In genomic region chr5:84014966-84015365, GRCh38 we compare ENCODE assay signal across 27 cellular contexts.
"Had no signal": no experiment of that assay in that cellular context is flagged by ENCODE, and none has a peak within 500 bp of the region (broad histone marks: within the 10 kb centered on the region; RNA-seq: fewer than 3 reads in every experiment).

No MANE protein-coding gene starts in this region.

- H3K27ac ChIP-seq: adrenal gland, ascending aorta, brain microvascular endothelial cell, heart right ventricle, left lung, lower lobe of right lung, ovary, stomach, suprapubic skin, tibial artery, VCaP had no signal

- H3K9me3 ChIP-seq: adrenal gland, ascending aorta, heart right ventricle, left lung, lower lobe of right lung, ovary, stomach, suprapubic skin, tibial artery had no signal

- FAIRE-seq: endothelial cell of umbilical vein, small intestine, TTC549 had no signal

- H3K36me3 ChIP-seq: adrenal gland, ascending aorta, brain microvascular endothelial cell, heart right ventricle, left lung, lower lobe of right lung, ovary, stomach, suprapubic skin, tibial artery had no signal

- H3K9me3 Mint-ChIP-seq: nephron; stimulated activated naive B cell treated with anti-CD40 and anti-IgM and Interleukin-4, amounts not matched to agents 10 μg/mL and 1 μg/mL and 100 μg/mL, for 72 hours had no signal

- H3K27me3 ChIP-seq: adrenal gland, ascending aorta, brain microvascular endothelial cell, heart right ventricle, left lung, ovary, stomach, suprapubic skin, tibial artery had no signal

- H3K27ac Mint-ChIP-seq: activated naive CD8-positive, alpha-beta T cell; nephron; progenitor cell of endocrine pancreas; stimulated activated naive B cell treated with anti-CD40 and anti-IgM and Interleukin-4, amounts not matched to agents 10 μg/mL and 1 μg/mL and 100 μg/mL, for 72 hours had no signal

- H3K4me1 Mint-ChIP-seq: stimulated activated naive B cell treated with anti-CD40 and anti-IgM and Interleukin-4, amounts not matched to agents 10 μg/mL and 1 μg/mL and 100 μg/mL, for 72 hours had no signal

- H3K4me3 Mint-ChIP-seq: activated naive CD8-positive, alpha-beta T cell; nephron; stimulated activated naive B cell treated with anti-CD40 and anti-IgM and Interleukin-4, amounts not matched to agents 10 μg/mL and 1 μg/mL and 100 μg/mL, for 72 hours had no signal

- H3K4me3 ChIP-seq: adrenal gland, ascending aorta, heart right ventricle, left lung, lower lobe of right lung, ovary, stomach, suprapubic skin, tibial artery had no signal

- ATAC-seq: activated CD4-positive, CD25-positive, alpha-beta regulatory T cell treated with anti-CD3 and anti-CD28 coated beads, Interleukin-2, amount 50 U/mL, for 24 hours; heart right ventricle; left lung; lower lobe of right lung; sciatic nerve; stimulated activated naive B cell treated with anti-CD40 and anti-IgM and Interleukin-4, amounts not matched to agents 10 μg/mL and 1 μg/mL and 100 μg/mL, for 72 hours had no signal

- H3K27me3 Mint-ChIP-seq: activated naive CD8-positive, alpha-beta T cell; progenitor cell of endocrine pancreas; stimulated activated naive B cell treated with anti-CD40 and anti-IgM and Interleukin-4, amounts not matched to agents 10 μg/mL and 1 μg/mL and 100 μg/mL, for 72 hours had no signal

- H3K36me3 Mint-ChIP-seq: activated naive CD8-positive, alpha-beta T cell; stimulated activated naive B cell treated with anti-CD40 and anti-IgM and Interleukin-4, amounts not matched to agents 10 μg/mL and 1 μg/mL and 100 μg/mL, for 72 hours had no signal

- H3K4me1 ChIP-seq: adrenal gland, ascending aorta, heart right ventricle, left lung, lower lobe of right lung, stomach, suprapubic skin had no signal

- DNase-seq: activated CD4-positive, alpha-beta T cell treated with anti-CD3 and anti-CD28 coated beads for 48 hours; activated CD4-positive, alpha-beta T cell treated with anti-CD3 and anti-CD28 coated beads, Interleukin-2, amount 50 U/mL, for 48 hours; activated CD8-positive, alpha-beta memory T cell treated with anti-CD3 and anti-CD28 coated beads for 24 hours; activated effector memory CD4-positive, alpha-beta T cell treated with Interleukin-2 at 50 U/mL for 16 hours; activated naive CD4-positive, alpha-beta T cell treated with Interleukin-2 at 50 U/mL for 16 hours; adrenal gland; brain microvascular endothelial cell; foreskin melanocyte; heart right ventricle; left lung; lower lobe of right lung; mesendoderm; ovary; small intestine; stimulated activated naive B cell treated with anti-CD40 and anti-IgM and Interleukin-4, amounts not matched to agents 10 μg/mL and 1 μg/mL and 100 μg/mL, for 72 hours; stomach; tibial artery had no signal
